In the genomic region with DNA sequence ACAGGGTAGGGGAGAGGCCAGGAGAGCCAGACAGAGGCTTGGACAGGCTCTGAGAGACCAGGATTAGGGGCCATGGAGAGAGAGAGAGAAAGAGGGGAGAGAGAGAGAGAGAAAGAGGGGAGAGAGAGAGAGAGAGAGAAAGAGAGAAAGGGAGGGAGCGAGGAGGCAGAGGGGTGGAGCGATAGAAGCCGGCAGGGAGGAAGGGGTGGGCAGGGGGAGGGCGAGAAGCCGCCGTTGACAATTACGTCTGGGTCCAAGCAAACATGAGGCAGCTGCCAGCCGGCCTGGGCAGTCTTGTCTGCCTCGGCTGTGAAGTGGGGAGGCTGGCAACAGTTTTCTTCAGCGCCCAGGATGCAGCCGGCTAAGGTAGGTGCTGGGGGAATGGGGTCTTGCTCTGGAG, we compare ENCODE assay signal across 8 cellular contexts. TPM values are rescaled to one million over a fixed set of nuclear protein-coding genes. Genes with fewer than 3 reads are reported as not detected.
A peak's percentile ranks its signal among the peaks of the same experiment; 100 is the strongest.
DNase-seq lines count a peak whose midpoint lies in the region; ATAC-seq and TF ChIP-seq lines count a peak whose summit lies in the region.

A gene (plus strand): TSS at position 260 of the 400 bp plus-strand sequence. CDS start 92 bp downstream, at position 352.

- 0% methylated on average over 5 of the region's 11 CpGs; no CpG with 5 or more reads in 1 of the 2 experiments for WGBS in IMR-90 (ENCODE audit: extremely low coverage in 2 of 2, insufficient read length in 1 of 2), 2 experiments
- 0% methylated on average over 5 of the region's 11 CpGs; no CpG with 5 or more reads in 1 of the 2 donors for WGBS in gastroesophageal sphincter (ENCODE audit: low coverage in 1 of 2), 2 donors

- dilution Hi-C loops in IMR-90 (cut with HindIII; ENCODE audit: low sequenced_read_pairs, unreplicated experiment) = no loop called here

- H2BK120ac ChIP-seq in IMR-90 (ENCODE audit: low read depth, low read length) = no peak within 1 kb of the TSS

- no peak within 1 kb of the TSS for H2BK20ac ChIP-seq in IMR-90 (ENCODE audit: low read depth, low read length)

- H4K91ac ChIP-seq in IMR-90 (ENCODE audit: insufficient read depth, low read depth, low read length) = no peak within 1 kb of the TSS

- no TSS peak for BruUV-seq in IMR-90 (replicated peaks; lab: Mats Ljungman, UMichigan)

- TF ChIP-seq EP300 in gastroesophageal sphincter (IDR thresholded peaks at IDR 0.05) = no peak

- POLR2A ChIA-PET in IMR-90 (lab: Charles Lee; ENCODE audit: unreplicated experiment) = no interaction called here

- H3K9me3 ChIP-seq in IMR-90 (ENCODE audit: control insufficient read depth, insufficient read depth, low read length) (no peaks in the 10 kb centered on the region; the same call in 1 of the 2 replicates), gastroesophageal sphincter (peaks cover 0 to 4% (median 0%) of the 10 kb centered on the region in 3 donors)

- in situ Hi-C loops in IMR-90 (cut with MboI; ENCODE audit: low sequenced_read_pairs) (no loop called here), GM13977 (cut with MboI; ENCODE audit: low pct_unique_long_range_greater_than_20kb, low sequenced_read_pairs, unreplicated experiment) (no loop called here)

- H3K4me1 ChIP-seq in IMR-90 (ENCODE audit: control insufficient read depth, insufficient read depth, low read length) = no peaks in the 10 kb centered on the region; the same call in 1 of the 2 replicates
- peaks cover 0 to 18% (median 0%) of the 10 kb centered on the region in 3 donors for H3K4me1 ChIP-seq in gastroesophageal sphincter

- H3K4ac ChIP-seq in IMR-90 (ENCODE audit: low read depth, low read length) = no peak within 1 kb of the TSS

- ATAC-seq in IMR-90 (ENCODE audit: low read depth) (peak; percentile 17; the same call in 1 of the 2 replicates), gastroesophageal sphincter (no peak), HG03521 (IDR thresholded peaks at IDR 0.05; ENCODE audit: unreplicated experiment) (no peak)

- H3K9me1 ChIP-seq in IMR-90 (ENCODE audit: insufficient read depth, low read length) = no peaks in the 10 kb centered on the region

- no peak within 1 kb of the TSS for H3K56ac ChIP-seq in IMR-90 (ENCODE audit: extremely low read depth, insufficient read depth, low read length)

- no peak for TF ChIP-seq RAD21 in IMR-90 (IDR thresholded peaks at IDR 0.05; ENCODE audit: low read length)

- no peak within 1 kb of the TSS for H3K18ac ChIP-seq in IMR-90 (ENCODE audit: low read depth, low read length)

- H2BK15ac ChIP-seq in IMR-90 (ENCODE audit: low read depth, low read length) = no peak within 1 kb of the TSS

- H3K27me3 ChIP-seq in IMR-90 (ENCODE audit: control insufficient read depth, insufficient read depth, low read length) (peaks cover 27% of the 10 kb centered on the region; the same call in 1 of the 2 replicates), gastroesophageal sphincter (peaks cover 28% of the 10 kb centered on the region)

- no peak within 1 kb of the TSS for H2BK5ac ChIP-seq in IMR-90 (ENCODE audit: low read depth, low read length, poor library complexity, severe bottlenecking)

- no peak within 1 kb of the TSS for H2AFZ ChIP-seq in IMR-90 (replicated peaks; ENCODE audit: low read length, poor library complexity)

- H2AK5ac ChIP-seq in IMR-90 (ENCODE audit: low read depth, low read length) = no peak within 1 kb of the TSS

- DNase-seq in IMR-90 = no peak
- peak; percentile 23 for DNase-seq in NCI-H748 treated with DMSO at 0.1 percent for 48 hours (lab: John Stamatoyannopoulos, UW)
- DNase-seq in putamen (ENCODE audit: low spot score) = peak; percentile 68
- no peak for DNase-seq in GM13977 (ENCODE audit: low spot score)
- no peak for DNase-seq in NCI-H187 treated with DMSO at 0.1 percent for 48 hours (lab: John Stamatoyannopoulos, UW)
- DNase-seq in GM10266 (ENCODE audit: extremely low spot score) = no peak

- H4K8ac ChIP-seq in IMR-90 (ENCODE audit: low read depth in 2 of 2, low read length in 2 of 2) = no peak within 1 kb of the TSS

- H3K9ac ChIP-seq in IMR-90 (ENCODE audit: low read depth, low read length) = no peak within 1 kb of the TSS

- no peak within 1 kb of the TSS for H3K14ac ChIP-seq in IMR-90 (replicated peaks; ENCODE audit: low read depth, low read length)

- no peak within 1 kb of the TSS; the same call in 1 of the 2 replicates for H3K4me2 ChIP-seq in IMR-90 (ENCODE audit: low read depth, low read length)

- H3K23ac ChIP-seq in IMR-90 (ENCODE audit: low read depth, low read length) = no peak within 1 kb of the TSS

- no peak within 1 kb of the TSS for H3K27ac ChIP-seq in IMR-90 (ENCODE audit: insufficient read depth, low read length)
- H3K27ac ChIP-seq in gastroesophageal sphincter = no peak within 1 kb of the TSS

- CTCF ChIA-PET in IMR-90 (lab: Yijun Ruan, JAX) = no interaction called here

- TF ChIP-seq POLR2A in IMR-90 (IDR thresholded peaks at IDR 0.05; ENCODE audit: low read depth, low read length) (no peak), gastroesophageal sphincter (IDR thresholded peaks at IDR 0.05) (no peak)

- TF ChIP-seq CTCF in IMR-90 (conservative IDR thresholded peaks at IDR 0.05; ENCODE audit: low read depth, low read length) (no peak), gastroesophageal sphincter (IDR thresholded peaks at IDR 0.05) (no peak), GM13977 (IDR thresholded peaks at IDR 0.05; ENCODE audit: extremely low read depth, insufficient read depth, missing control alignments) (no peak), GM10266 (IDR thresholded peaks at IDR 0.05; ENCODE audit: control insufficient read depth, insufficient read depth, low read depth, missing control alignments) (no peak)

- H2AK9ac ChIP-seq in IMR-90 (replicated peaks; ENCODE audit: low read depth, low read length, poor library complexity) = no peak within 1 kb of the TSS

- H3K36me3 ChIP-seq in IMR-90 (ENCODE audit: control insufficient read depth, insufficient read depth, low read length) (no peaks in the 10 kb centered on the region), gastroesophageal sphincter (no peaks in the 10 kb centered on the region)

- H4K5ac ChIP-seq in IMR-90 (ENCODE audit: low read depth, low read length) = no peak within 1 kb of the TSS

- intact Hi-C loops in IMR-90 (cut with micrococcal nuclease) = no loop called here

- H3K4me3 ChIP-seq in IMR-90 (ENCODE audit: insufficient read depth, low read depth, low read length) (no peak within 1 kb of the TSS), gastroesophageal sphincter (peak within 1 kb of the TSS in 1 of 2 donors; percentile 30)

- H4K20me1 ChIP-seq in IMR-90 (ENCODE audit: insufficient read depth, low read length) = no peaks in the 10 kb centered on the region

- H3K79me1 ChIP-seq in IMR-90 (ENCODE audit: low read depth in 1 of 2, low read length in 2 of 2) = no peaks in the 10 kb centered on the region

TF ChIP-seq in IMR-90, 13 proteins besides CTCF, POLR2A, EP300 and RAD21:
- no peak for TF ChIP-seq CEBPB (IDR thresholded peaks at IDR 0.05; ENCODE audit: low read depth, low read length)
- TF ChIP-seq NFE2L2 (IDR thresholded peaks at IDR 0.05; ENCODE audit: low read depth, low read length) = no peak
- TF ChIP-seq MAZ (IDR thresholded peaks at IDR 0.05; ENCODE audit: borderline replicate concordance, low read depth, low read length) = no peak
- TF ChIP-seq, protein P1, sequence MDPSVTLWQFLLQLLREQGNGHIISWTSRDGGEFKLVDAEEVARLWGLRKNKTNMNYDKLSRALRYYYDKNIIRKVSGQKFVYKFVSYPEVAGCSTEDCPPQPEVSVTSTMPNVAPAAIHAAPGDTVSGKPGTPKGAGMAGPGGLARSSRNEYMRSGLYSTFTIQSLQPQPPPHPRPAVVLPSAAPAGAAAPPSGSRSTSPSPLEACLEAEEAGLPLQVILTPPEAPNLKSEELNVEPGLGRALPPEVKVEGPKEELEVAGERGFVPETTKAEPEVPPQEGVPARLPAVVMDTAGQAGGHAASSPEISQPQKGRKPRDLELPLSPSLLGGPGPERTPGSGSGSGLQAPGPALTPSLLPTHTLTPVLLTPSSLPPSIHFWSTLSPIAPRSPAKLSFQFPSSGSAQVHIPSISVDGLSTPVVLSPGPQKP (IDR thresholded peaks at IDR 0.05; ENCODE audit: borderline replicate concordance, low read depth, low read length) = no peak
TF ChIP-seq in IMR-90: peak in this region for 0.

RNA-seq across cellular contexts. Expression of the gene that starts here (rescaled TPM):
- total RNA-seq in IMR-90 (2012; rRNA removed) (0.72 and 0.83 TPM in 2 replicates), gastroesophageal sphincter (10 to 100 TPM; 14.4 to 41.4 (median 20.0) TPM)
- polyA plus RNA-seq in IMR-90 (2012; rRNA removed) = 1.4 TPM in 2 replicates
- 0.53 and 1.3 TPM in 2 replicates for polyA plus RNA-seq in IMR-90 (2012; cell fraction: cytosol; rRNA removed)
- 1.5 and 3.2 TPM in 2 replicates for polyA plus RNA-seq in IMR-90 (2012; cell fraction: nucleus; rRNA removed; ENCODE audit: low replicate concordance)

Comparison
In these comparisons a context has a peak if more than half of its experiments do, and no peak if none do; other contexts are left out.
1. DNase-seq: peak in NCI-H748 treated with DMSO at 0.1 percent for 48 hours (single experiment) and putamen (single experiment); none in IMR-90 (single experiment), GM13977 (single experiment), NCI-H187 treated with DMSO at 0.1 percent for 48 hours (single experiment) and GM10266 (single experiment).